ENCODE assay signal across 11 cellular contexts in genomic region chr16:11698271-11698689, GRCh38. TPM values are rescaled to one million over a fixed set of nuclear protein-coding genes. Genes with fewer than 3 reads are reported as not detected.
DNase-seq lines count a peak whose midpoint lies in the region; ATAC-seq and TF ChIP-seq lines count a peak whose summit lies in the region.
"Had no signal": no experiment of that assay in that cellular context is flagged by ENCODE, and none has a peak within 500 bp of the region (broad histone marks: within the 10 kb centered on the region; RNA-seq: fewer than 3 reads in every experiment).

No MANE protein-coding gene starts in this region.

- TF ChIP-seq CTCF in BE2C (IDR thresholded peaks at IDR 0.05; ENCODE audit: low read depth, low read length) (peak; percentile 24), ascending aorta (IDR thresholded peaks at IDR 0.05) (no peak), prostate gland (IDR thresholded peaks at IDR 0.05) (peak in 1 of 4 experiments; percentile 12)

- H3K4me3 ChIP-seq in BE2C (ENCODE audit: low read depth, low read length) (no peak overlapping the region), ascending aorta (no peak overlapping the region), prostate gland (no peak overlapping the region)

- H3K4me1 ChIP-seq in BE2C: no peaks in the 10 kb centered on the region
- no peaks in the 10 kb centered on the region for H3K4me1 ChIP-seq in ascending aorta
- H3K4me1 ChIP-seq in prostate gland (replicated peaks): no peaks in the 10 kb centered on the region

- H3K9me3 ChIP-seq in BE2C: no peaks in the 10 kb centered on the region
- H3K9me3 ChIP-seq in ascending aorta: no peaks in the 10 kb centered on the region
- H3K9me3 ChIP-seq in prostate gland: no peaks in the 10 kb centered on the region

- H3K36me3 Mint-ChIP-seq in activated naive CD4-positive, alpha-beta T cell treated with anti-CD3 and anti-CD28 coated beads for 36 hours (ENCODE audit: low read depth): peaks cover 22% of the 10 kb centered on the region

- H3K4me3 Mint-ChIP-seq in activated naive CD4-positive, alpha-beta T cell treated with anti-CD3 and anti-CD28 coated beads for 36 hours: no peak overlapping the region
- H3K4me3 Mint-ChIP-seq: nephron had no signal

- H3K27ac Mint-ChIP-seq in activated naive CD4-positive, alpha-beta T cell treated with anti-CD3 and anti-CD28 coated beads for 36 hours: peak overlapping the region; percentile 15
- H3K27ac Mint-ChIP-seq: nephron had no signal

- H3K36me3 ChIP-seq in BE2C (peaks cover 10% of the 10 kb centered on the region), ascending aorta (peaks cover 48 to 55% of the 10 kb centered on the region in 2 donors), prostate gland (peaks cover 4 to 13% of the 10 kb centered on the region in 2 donors)

- intact Hi-C loops in activated naive CD4-positive, alpha-beta T cell treated with anti-CD3 and anti-CD28 coated beads for 36 hours (cut with micrococcal nuclease): loop anchor here (1.0 to 5.0 kb wide), 3 partner anchors 44 to 369 kb away; partner anchors contain the start of gene TXNDC11
- intact Hi-C loops in ascending aorta (cut with DNase I): no loop called here
- intact Hi-C loops in prostate gland (cut with DNase I): no loop called here

- H3K4me1 Mint-ChIP-seq in activated naive CD4-positive, alpha-beta T cell treated with anti-CD3 and anti-CD28 coated beads for 36 hours (ENCODE audit: low read depth): peaks cover 39% of the 10 kb centered on the region
- H3K4me1 Mint-ChIP-seq: nephron had no signal

- H3K27me3 ChIP-seq in BE2C: no peaks in the 10 kb centered on the region
- no peaks in the 10 kb centered on the region for H3K27me3 ChIP-seq in ascending aorta
- no peaks in the 10 kb centered on the region for H3K27me3 ChIP-seq in prostate gland (replicated peaks; ENCODE audit: insufficient read depth)

- no peaks in the 10 kb centered on the region for H3K27me3 Mint-ChIP-seq in activated naive CD4-positive, alpha-beta T cell treated with anti-CD3 and anti-CD28 coated beads for 36 hours (ENCODE audit: low read depth)

- WGBS in prostate gland: 73% methylated on average over 7 of the region's 7 CpGs

- no peak for TF ChIP-seq POLR2A in prostate gland (IDR thresholded peaks at IDR 0.05)

- no peaks in the 10 kb centered on the region for H3K9me3 Mint-ChIP-seq in activated naive CD4-positive, alpha-beta T cell treated with anti-CD3 and anti-CD28 coated beads for 36 hours
- H3K9me3 Mint-ChIP-seq: nephron had no signal

- H3K27ac ChIP-seq in ascending aorta (no peak overlapping the region), prostate gland (no peak overlapping the region)

- CTCF ChIA-PET in activated naive CD4-positive, alpha-beta T cell treated with anti-CD3 and anti-CD28 coated beads for 36 hours (lab: Charles Lee): interaction anchor here (0.6 to 2.5 kb wide), 9 partner anchors 10 to 291 kb away, joined by 3 to 15 read pairs (median 4); no protein-coding TSS in a partner anchor

- DNase-seq in BE2C (no peak), HT-29 (ENCODE audit: low spot score) (peak; percentile 42), left lobe of liver (ENCODE audit: low spot score) (no peak), ascending aorta (ENCODE audit: low spot score in 2 of 2) (no peak), NCI-H748 treated with DMSO at 0.1 percent for 48 hours (lab: John Stamatoyannopoulos, UW) (no peak), prostate gland (ENCODE audit: low spot score) (no peak)
- peak; percentile 75 for DNase-seq in activated naive CD4-positive, alpha-beta T cell treated with anti-CD3 and anti-CD28 coated beads for 36 hours
- DNase-seq: HCEC 1CT, NCI-H187 treated with DMSO at 0.1 percent for 48 hours had no signal

- ATAC-seq in left lobe of liver (peak; percentile 17), GM18520 (IDR thresholded peaks at IDR 0.05; ENCODE audit: unreplicated experiment) (no peak)

RNA-seq across cellular contexts. Expression of gene SNN, which starts 30.0 kb away (rescaled TPM):
- polyA plus RNA-seq in BE2C (2012; ENCODE audit: insufficient read depth, insufficient read length, low read depth): 10.0 TPM
- 13.3 and 13.4 TPM in 2 replicates for total RNA-seq in HT-29 (2014; rRNA removed; shearing (Covaris generic))
- total RNA-seq in activated naive CD4-positive, alpha-beta T cell treated with anti-CD3 and anti-CD28 coated beads for 36 hours: 10 to 100 TPM; 12.0 to 13.6 TPM
- 4.4 TPM for total RNA-seq in left lobe of liver
- total RNA-seq in ascending aorta: 2.1 TPM
- total RNA-seq in prostate gland: 10 to 100 TPM; 20.8 TPM

RNA-seq across cellular contexts. Expression of gene TXNDC11, which starts 44.4 kb away (rescaled TPM):
- 20.2 TPM for polyA plus RNA-seq in BE2C (2012; ENCODE audit: insufficient read depth, insufficient read length, low read depth)
- 43.2 and 49.3 TPM in 2 replicates for total RNA-seq in HT-29 (2014; rRNA removed; shearing (Covaris generic))
- total RNA-seq in activated naive CD4-positive, alpha-beta T cell treated with anti-CD3 and anti-CD28 coated beads for 36 hours: 10 to 100 TPM; 24.6 to 25.5 TPM
- 49.1 TPM for total RNA-seq in left lobe of liver
- 86.5 TPM for total RNA-seq in ascending aorta
- total RNA-seq in prostate gland: 10 to 100 TPM; 75.0 to 96.9 TPM

Comparison
In these comparisons a context has a peak if more than half of its experiments do, and no peak if none do; other contexts are left out.
1. DNase-seq: peak in HT-29 (single experiment) and activated naive CD4-positive, alpha-beta T cell treated with anti-CD3 and anti-CD28 coated beads for 36 hours (single experiment); none in BE2C (single experiment), left lobe of liver (single experiment), ascending aorta (0 of 2), NCI-H748 treated with DMSO at 0.1 percent for 48 hours (single experiment) and prostate gland (single experiment).